ENCODE assay signal across 8 cellular contexts in genomic region chr9:127187231-127187956, GRCh38.
DNase-seq lines count a peak whose midpoint lies in the region; ATAC-seq and TF ChIP-seq lines count a peak whose summit lies in the region.

No MANE protein-coding gene starts in this region.

- H3K4me1 Mint-ChIP-seq in natural killer cell treated with Interleukin-12 subunit alpha and Interleukin-12 subunit beta and Interleukin-15 and Interleukin-18, amount 100 ng/mL, for 72 hours (ENCODE audit: low read depth in 2 of 2): no peaks in the 10 kb centered on the region
- H3K4me1 Mint-ChIP-seq in natural killer cell: no peaks in the 10 kb centered on the region

- H3K4me3 Mint-ChIP-seq in natural killer cell treated with Interleukin-12 subunit alpha and Interleukin-12 subunit beta and Interleukin-15 and Interleukin-18, amount 100 ng/mL, for 72 hours: no peak overlapping the region
- no peak overlapping the region for H3K4me3 Mint-ChIP-seq in natural killer cell

- DNase-seq in natural killer cell treated with Interleukin-12 subunit alpha and Interleukin-12 subunit beta and Interleukin-15 and Interleukin-18, amount 100 ng/mL, for 72 hours (ENCODE audit: low spot score): peak; percentile 12
- no peak for DNase-seq in natural killer cell
- peak in 1 of 3 donors; percentile 47 for DNase-seq in mucosa of descending colon
- DNase-seq in aorta: peak; percentile 82 to 84
- DNase-seq in NCI-H1417 (lab: John Stamatoyannopoulos, UW): no peak
- no peak for DNase-seq in activated T-cell treated with anti-CD3 and anti-CD28 coated beads for 4 hours

- H3K36me3 ChIP-seq in duodenal mucosa (ENCODE audit: control insufficient read depth in 1 of 2, insufficient read depth in 2 of 2, low read length in 2 of 2) (peaks cover 6 to 39% of the 10 kb centered on the region in 2 donors), mucosa of descending colon (ENCODE audit: low read depth) (no peaks in the 10 kb centered on the region), aorta (ENCODE audit: control insufficient read depth in 1 of 2, insufficient read depth in 2 of 2, low read length in 1 of 2) (no peaks in the 10 kb centered on the region)

- H3K4me1 ChIP-seq in duodenal mucosa (ENCODE audit: control insufficient read depth in 1 of 2, insufficient read depth in 2 of 2, low read length in 2 of 2): peaks cover 10% of the 10 kb centered on the region in 2 donors
- no peaks in the 10 kb centered on the region for H3K4me1 ChIP-seq in mucosa of descending colon (ENCODE audit: low read depth)
- peaks cover 4 to 7% of the 10 kb centered on the region in 2 donors for H3K4me1 ChIP-seq in aorta (ENCODE audit: control insufficient read depth in 1 of 2, insufficient read depth in 2 of 2, low read length in 2 of 2)

- no peak for ATAC-seq in natural killer cell treated with Interleukin-12 subunit alpha and Interleukin-12 subunit beta and Interleukin-15 and Interleukin-18, amount 100 ng/mL, for 72 hours
- ATAC-seq in natural killer cell (no peak), mucosa of descending colon (peak; percentile 53), aorta (ENCODE audit: low FRiP score) (peak; percentile 80), HG02884 (IDR thresholded peaks at IDR 0.05; ENCODE audit: unreplicated experiment) (no peak)

- TF ChIP-seq CTCF in natural killer cell (IDR thresholded peaks at IDR 0.05): no peak
- no peak for TF ChIP-seq CTCF in mucosa of descending colon (IDR thresholded peaks at IDR 0.05)

- H3K9me3 Mint-ChIP-seq in natural killer cell treated with Interleukin-12 subunit alpha and Interleukin-12 subunit beta and Interleukin-15 and Interleukin-18, amount 100 ng/mL, for 72 hours: no peaks in the 10 kb centered on the region
- H3K9me3 Mint-ChIP-seq in natural killer cell: no peaks in the 10 kb centered on the region

- H3K4me3 ChIP-seq in duodenal mucosa (ENCODE audit: low read depth in 1 of 2, low read length in 2 of 2) (no peak overlapping the region), mucosa of descending colon (no peak overlapping the region), aorta (ENCODE audit: low read length in 2 of 2) (no peak overlapping the region)

- 33 to 38% methylated on average over 14 of the region's 14 CpGs for WGBS in aorta, 2 donors

- no peaks in the 10 kb centered on the region for H3K36me3 Mint-ChIP-seq in natural killer cell treated with Interleukin-12 subunit alpha and Interleukin-12 subunit beta and Interleukin-15 and Interleukin-18, amount 100 ng/mL, for 72 hours
- H3K36me3 Mint-ChIP-seq in natural killer cell: no peaks in the 10 kb centered on the region

- no peaks in the 10 kb centered on the region for H3K27me3 ChIP-seq in duodenal mucosa (ENCODE audit: control insufficient read depth in 1 of 2, insufficient read depth in 2 of 2, low read length in 2 of 2)
- no peaks in the 10 kb centered on the region for H3K27me3 ChIP-seq in aorta (ENCODE audit: control insufficient read depth in 1 of 2, insufficient read depth in 2 of 2, low read length in 1 of 2)

- intact Hi-C loops in natural killer cell (cut with micrococcal nuclease) (no loop called here), mucosa of descending colon (cut with DNase I, micrococcal nuclease) (no loop called here), aorta (cut with DNase I) (loop anchor here (2.0 to 5.0 kb wide), 3 partner anchors 53 to 135 kb away; partner anchors contain the start of gene ANGPTL2 (in 1 of the 2))

- no peaks in the 10 kb centered on the region for H3K27me3 Mint-ChIP-seq in natural killer cell treated with Interleukin-12 subunit alpha and Interleukin-12 subunit beta and Interleukin-15 and Interleukin-18, amount 100 ng/mL, for 72 hours
- peaks cover 0 to 4% of the 10 kb centered on the region in 2 donors for H3K27me3 Mint-ChIP-seq in natural killer cell (ENCODE audit: low read depth in 2 of 2)

- H3K27ac Mint-ChIP-seq in natural killer cell treated with Interleukin-12 subunit alpha and Interleukin-12 subunit beta and Interleukin-15 and Interleukin-18, amount 100 ng/mL, for 72 hours: no peak overlapping the region
- no peak overlapping the region for H3K27ac Mint-ChIP-seq in natural killer cell

- H3K9me3 ChIP-seq in duodenal mucosa (ENCODE audit: control insufficient read depth in 1 of 2, low read length in 2 of 2) (no peaks in the 10 kb centered on the region), mucosa of descending colon (no peaks in the 10 kb centered on the region), aorta (ENCODE audit: control insufficient read depth, low read length) (no peaks in the 10 kb centered on the region)

- no peak overlapping the region for H3K9ac ChIP-seq in duodenal mucosa (ENCODE audit: low read depth in 1 of 2, low read length in 2 of 2)

- H3K27ac ChIP-seq in duodenal mucosa (ENCODE audit: low read depth, low read length): peak overlapping the region; percentile 73
- peak overlapping the region; percentile 44 to 93 for H3K27ac ChIP-seq in aorta (ENCODE audit: low read depth in 1 of 2, low read length in 2 of 2)

Comparison
In these comparisons a context has a peak if more than half of its experiments do, and no peak if none do; other contexts are left out.
1. DNase-seq: peak in natural killer cell treated with Interleukin-12 subunit alpha and Interleukin-12 subunit beta and Interleukin-15 and Interleukin-18, amount 100 ng/mL, for 72 hours (single experiment) and aorta (2 of 2); none in natural killer cell (single experiment), NCI-H1417 (0 of 3) and activated T-cell treated with anti-CD3 and anti-CD28 coated beads for 4 hours (single experiment).
2. ATAC-seq: peak in mucosa of descending colon (single experiment) and aorta (single experiment); none in natural killer cell treated with Interleukin-12 subunit alpha and Interleukin-12 subunit beta and Interleukin-15 and Interleukin-18, amount 100 ng/mL, for 72 hours (0 of 2), natural killer cell (0 of 3) and HG02884 (single experiment).
3. intact Hi-C loops: an anchor here in aorta (2.0 to 5.0 kb wide); none called in natural killer cell and mucosa of descending colon.